In genomic region chr2:22683911-22684310, GRCh38 we compare ENCODE assay signal across 27 cellular contexts.
"Had no signal": no experiment of that assay in that cellular context is flagged by ENCODE, and none has a peak within 500 bp of the region (broad histone marks: within the 10 kb centered on the region; RNA-seq: fewer than 3 reads in every experiment).

No MANE protein-coding gene starts in this region.

- ATAC-seq: activated CD4-positive, CD25-positive, alpha-beta regulatory T cell treated with anti-CD3 and anti-CD28 coated beads, Interleukin-2, amount 50 U/mL, for 24 hours; activated T-cell treated with anti-CD3 and anti-CD28 coated beads, Interleukin-2, amount 50 U/mL, for 72 hours; gastroesophageal sphincter; naive thymus-derived CD8-positive, alpha-beta T cell; sciatic nerve; stimulated activated memory B cell treated with anti-CD40 and anti-IgM and Interleukin-4, amounts not matched to agents 10 μg/mL and 1 μg/mL and 100 μg/mL, for 72 hours had no signal

- H3K27ac ChIP-seq: coronary artery, esophagus muscularis mucosa, gastroesophageal sphincter, left ventricle myocardium inferior, neural progenitor cell, stomach, suprapubic skin, tibial nerve, uterus, VCaP had no signal

- H3K27me3 ChIP-seq: esophagus muscularis mucosa, gastroesophageal sphincter, neural progenitor cell, stomach, suprapubic skin, tibial nerve, uterus had no signal

- H3K4me1 ChIP-seq: esophagus muscularis mucosa, gastroesophageal sphincter, left ventricle myocardium inferior, stomach, suprapubic skin, tibial nerve, uterus had no signal

- DNase-seq: activated CD4-positive, alpha-beta memory T cell treated with anti-CD3 and anti-CD28 coated beads, Interleukin-2, amount 10 ng/mL, durations not matched to agents 7 days and 5 days; activated CD4-positive, alpha-beta T cell treated with anti-CD3 and anti-CD28 coated beads, Interleukin-2, amount 10 ng/mL, durations not matched to agents 24 days and 14 days; activated effector memory CD4-positive, alpha-beta T cell treated with Interleukin-2 at 50 U/mL for 16 hours; activated naive CD4-positive, alpha-beta T cell treated with anti-CD3 and anti-CD28 coated beads for 36 hours; activated naive CD8-positive, alpha-beta T cell treated with anti-CD3 and anti-CD28 coated beads, Interleukin-2, amount 10 ng/mL, durations not matched to agents 7 days and 5 days; activated T-cell treated with anti-CD3 and anti-CD28 coated beads, Interleukin-2, amount 50 U/mL, for 72 hours; amniotic stem cell; cerebellar nuclear complex; head of caudate nucleus; hypothalamus; left ventricle myocardium inferior; mammary epithelial cell; naive thymus-derived CD8-positive, alpha-beta T cell; posterior cingulate gyrus; small intestine; stomach; uterus had no signal
